In the genomic region with DNA sequence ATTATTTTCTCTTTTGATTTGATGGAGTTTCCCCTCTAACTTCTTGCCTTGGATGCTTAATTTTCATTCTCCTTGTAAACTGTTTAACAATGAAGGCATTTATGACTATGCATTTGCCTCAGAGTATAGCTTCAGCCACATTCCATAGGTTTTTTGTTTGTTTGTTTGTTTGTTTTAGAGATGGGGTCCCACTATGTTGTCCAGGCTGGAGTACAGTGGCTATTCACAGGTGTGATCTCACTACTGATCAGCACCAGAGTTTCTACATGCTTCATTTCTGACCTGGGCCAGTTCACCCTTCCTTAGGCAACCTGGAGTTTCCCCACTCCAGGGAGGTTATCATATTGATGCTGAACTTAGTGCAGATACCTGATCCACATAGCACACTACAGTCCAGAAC, we compare ENCODE assay signal across 1 cellular context.
TF ChIP-seq lines count a peak whose summit lies in the region.

No MANE protein-coding gene starts in this region.

TF ChIP-seq in A549, 52 proteins besides CTCF, POLR2A, EP300 and RAD21:
- no peak for TF ChIP-seq CBX2 (IDR thresholded peaks at IDR 0.05; ENCODE audit: borderline replicate concordance, low read depth)
- TF ChIP-seq JUN (IDR thresholded peaks at IDR 0.05), result no peak
- TF ChIP-seq MAFK (IDR thresholded peaks at IDR 0.05; ENCODE audit: partially characterized antibody), result no peak
- TF ChIP-seq NFE2L2 (conservative IDR thresholded peaks at IDR 0.05; ENCODE audit: low read length), result no peak
- TF ChIP-seq HDAC2 (IDR thresholded peaks at IDR 0.05), result no peak
- TF ChIP-seq SMC3 (IDR thresholded peaks at IDR 0.05), result no peak
- TF ChIP-seq, protein P1, sequence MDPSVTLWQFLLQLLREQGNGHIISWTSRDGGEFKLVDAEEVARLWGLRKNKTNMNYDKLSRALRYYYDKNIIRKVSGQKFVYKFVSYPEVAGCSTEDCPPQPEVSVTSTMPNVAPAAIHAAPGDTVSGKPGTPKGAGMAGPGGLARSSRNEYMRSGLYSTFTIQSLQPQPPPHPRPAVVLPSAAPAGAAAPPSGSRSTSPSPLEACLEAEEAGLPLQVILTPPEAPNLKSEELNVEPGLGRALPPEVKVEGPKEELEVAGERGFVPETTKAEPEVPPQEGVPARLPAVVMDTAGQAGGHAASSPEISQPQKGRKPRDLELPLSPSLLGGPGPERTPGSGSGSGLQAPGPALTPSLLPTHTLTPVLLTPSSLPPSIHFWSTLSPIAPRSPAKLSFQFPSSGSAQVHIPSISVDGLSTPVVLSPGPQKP (IDR thresholded peaks at IDR 0.05; ENCODE audit: low read depth, low read length), result no peak
- TF ChIP-seq EHF (CRISPR knock-in tag; IDR thresholded peaks at IDR 0.05), result no peak
- TF ChIP-seq, protein P2, sequence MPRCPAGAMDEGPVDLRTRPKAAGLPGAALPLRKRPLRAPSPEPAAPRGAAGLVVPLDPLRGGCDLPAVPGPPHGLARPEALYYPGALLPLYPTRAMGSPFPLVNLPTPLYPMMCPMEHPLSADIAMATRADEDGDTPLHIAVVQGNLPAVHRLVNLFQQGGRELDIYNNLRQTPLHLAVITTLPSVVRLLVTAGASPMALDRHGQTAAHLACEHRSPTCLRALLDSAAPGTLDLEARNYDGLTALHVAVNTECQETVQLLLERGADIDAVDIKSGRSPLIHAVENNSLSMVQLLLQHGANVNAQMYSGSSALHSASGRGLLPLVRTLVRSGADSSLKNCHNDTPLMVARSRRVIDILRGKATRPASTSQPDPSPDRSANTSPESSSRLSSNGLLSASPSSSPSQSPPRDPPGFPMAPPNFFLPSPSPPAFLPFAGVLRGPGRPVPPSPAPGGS (IDR thresholded peaks at IDR 0.05), result no peak
- TF ChIP-seq ESRRA (IDR thresholded peaks at IDR 0.05; ENCODE audit: borderline replicate concordance, low read length), result no peak
- TF ChIP-seq KDM1A (IDR thresholded peaks at IDR 0.05; ENCODE audit: low read depth), result no peak
- no peak for TF ChIP-seq ZC3H11A (IDR thresholded peaks at IDR 0.05)
- no peak for TF ChIP-seq HMGXB4 (CRISPR knock-in tag; IDR thresholded peaks at IDR 0.05; ENCODE audit: borderline replicate concordance)
- no peak for TF ChIP-seq NR3C1 (IDR thresholded peaks at IDR 0.05)
- no peak for TF ChIP-seq FOXS1 (CRISPR knock-in tag; IDR thresholded peaks at IDR 0.05)
- TF ChIP-seq, protein P3, sequence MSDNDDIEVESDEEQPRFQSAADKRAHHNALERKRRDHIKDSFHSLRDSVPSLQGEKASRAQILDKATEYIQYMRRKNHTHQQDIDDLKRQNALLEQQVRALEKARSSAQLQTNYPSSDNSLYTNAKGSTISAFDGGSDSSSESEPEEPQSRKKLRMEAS (IDR thresholded peaks at IDR 0.05), result no peak
